ENCODE assay signal across 1 cellular context in the genomic region with DNA sequence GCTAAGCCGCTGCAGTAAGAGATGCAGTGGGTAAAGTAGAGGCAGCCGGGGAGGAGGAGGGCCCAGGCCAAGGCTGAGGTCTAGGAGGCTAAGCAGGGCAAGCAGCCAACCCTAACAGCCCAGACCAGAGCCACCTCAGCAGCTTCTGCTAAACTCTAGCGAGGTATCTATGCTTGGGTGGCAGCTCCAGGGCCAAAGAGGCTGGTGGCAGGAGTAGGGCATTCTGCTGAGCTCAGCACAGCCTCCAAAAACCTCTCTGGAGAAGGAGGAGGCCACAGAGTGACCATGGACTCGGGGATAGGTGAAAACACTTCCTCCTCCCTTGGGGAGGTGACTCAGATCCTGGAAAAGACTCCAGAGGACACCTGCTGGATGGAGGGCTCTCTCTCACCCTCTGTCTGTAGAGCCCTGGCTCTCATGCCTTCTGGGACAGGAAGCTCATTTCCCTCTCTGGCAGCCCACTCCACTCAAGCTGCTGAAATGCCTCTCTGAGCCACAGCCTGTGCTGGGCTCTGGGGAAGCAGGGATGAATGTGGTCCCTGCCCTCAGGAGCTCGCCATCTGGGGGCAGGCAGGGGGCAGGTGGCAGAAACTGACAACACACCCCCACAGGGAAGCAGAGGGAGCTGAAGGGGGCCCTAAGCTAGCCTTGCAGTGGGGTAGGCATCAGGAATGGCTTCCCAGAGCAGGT.
A peak's percentile ranks its signal among the peaks of the same experiment; 100 is the strongest.
TF ChIP-seq lines count a peak whose summit lies in the region.

No MANE protein-coding gene starts in this region.

TF ChIP-seq in IMR-90, 13 proteins besides CTCF, POLR2A, EP300 and RAD21:
- no peak for TF ChIP-seq CEBPB (IDR thresholded peaks at IDR 0.05; ENCODE audit: low read depth, low read length)
- TF ChIP-seq MXI1 (IDR thresholded peaks at IDR 0.05; ENCODE audit: borderline replicate concordance, low read depth, low read length), result no peak
- TF ChIP-seq BHLHE40 (IDR thresholded peaks at IDR 0.05; ENCODE audit: low read depth, low read length), result no peak
- no peak for TF ChIP-seq RFX5 (IDR thresholded peaks at IDR 0.05; ENCODE audit: low read depth, low read length)
- TF ChIP-seq CHD1 (IDR thresholded peaks at IDR 0.05; ENCODE audit: low read depth, low read length), result no peak
- peak; percentile 19; the same call in 1 of the 2 replicates for TF ChIP-seq MAFK (IDR thresholded peaks at IDR 0.05; ENCODE audit: low read depth, low read length)
